8 cellular contexts compared by ENCODE assay signal in the genomic region with DNA sequence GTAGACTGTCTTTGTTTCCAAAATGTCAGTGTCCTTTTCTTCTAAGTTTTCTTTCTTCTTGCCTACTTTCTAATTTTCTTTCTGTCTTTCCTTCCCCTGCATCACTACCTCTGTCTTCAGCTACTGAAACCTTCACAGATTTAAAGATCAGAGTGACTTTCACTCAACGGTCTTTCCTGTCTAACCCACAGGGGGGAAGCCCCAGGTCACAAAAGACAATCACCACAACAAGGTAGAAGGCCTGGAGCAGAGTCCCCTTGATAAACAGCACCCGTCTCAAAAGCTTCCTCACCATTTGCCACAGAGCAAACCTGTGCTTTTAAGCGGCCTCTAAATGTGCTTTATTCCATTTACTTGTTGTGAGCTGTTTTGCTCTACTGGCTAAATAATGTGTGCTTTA.
DNase-seq lines count a peak whose midpoint lies in the region; ATAC-seq and TF ChIP-seq lines count a peak whose summit lies in the region.

No MANE protein-coding gene starts in this region.

- peak; percentile 91 for ATAC-seq in GM18867 (IDR thresholded peaks at IDR 0.05; ENCODE audit: unreplicated experiment)
- peak; percentile 88 for ATAC-seq in HG02642 (IDR thresholded peaks at IDR 0.05; ENCODE audit: poor library complexity, unreplicated experiment)
- no peak for ATAC-seq in esophagus mucosa

- peaks cover 0 to 3% (median 2%) of the 10 kb centered on the region in 3 donors for H3K27me3 Mint-ChIP-seq in immature natural killer cell (ENCODE audit: low read depth in 3 of 3)
- H3K27me3 Mint-ChIP-seq in chondrocyte (ENCODE audit: low read depth): peaks cover 10% of the 10 kb centered on the region

- no peaks in the 10 kb centered on the region for H3K27me3 ChIP-seq in ascending aorta

- H3K36me3 Mint-ChIP-seq in immature natural killer cell: no peaks in the 10 kb centered on the region
- no peaks in the 10 kb centered on the region for H3K36me3 Mint-ChIP-seq in chondrocyte (ENCODE audit: low read depth)

- DNase-seq in SW480 (ENCODE audit: low spot score): peak; percentile 13
- DNase-seq in immature natural killer cell: peak; percentile 16 to 29 (median 26)
- no peak for DNase-seq in ascending aorta (ENCODE audit: low spot score in 2 of 2)
- DNase-seq in chondrocyte (ENCODE audit: low spot score): no peak
- DNase-seq in NCI-H524 (lab: John Stamatoyannopoulos, UW): no peak

- peak overlapping the region in 1 of 6 donors; percentile 26 for H3K27ac Mint-ChIP-seq in immature natural killer cell
- H3K27ac Mint-ChIP-seq in chondrocyte (ENCODE audit: unreplicated experiment): no peak overlapping the region

- H3K9me3 Mint-ChIP-seq in immature natural killer cell (peaks cover 0 to 5% (median 0%) of the 10 kb centered on the region in 6 donors), chondrocyte (ENCODE audit: low read depth) (no peaks in the 10 kb centered on the region)

- H3K4me3 Mint-ChIP-seq in immature natural killer cell (no peak overlapping the region), chondrocyte (ENCODE audit: unreplicated experiment) (no peak overlapping the region)

- H3K36me3 ChIP-seq in ascending aorta: no peaks in the 10 kb centered on the region

- TF ChIP-seq CTCF in ascending aorta (IDR thresholded peaks at IDR 0.05) (no peak), chondrocyte (IDR thresholded peaks at IDR 0.05) (no peak)

- H3K4me3 ChIP-seq in ascending aorta: no peak overlapping the region

- no peaks in the 10 kb centered on the region for H3K9me3 ChIP-seq in ascending aorta

- H3K27ac ChIP-seq in ascending aorta: no peak overlapping the region

- peaks cover 8 to 15% of the 10 kb centered on the region in 2 donors for H3K4me1 Mint-ChIP-seq in immature natural killer cell
- H3K4me1 Mint-ChIP-seq in chondrocyte (ENCODE audit: low read depth): no peaks in the 10 kb centered on the region

- intact Hi-C loops in ascending aorta (cut with DNase I): no loop called here

- no peaks in the 10 kb centered on the region for H3K4me1 ChIP-seq in ascending aorta

Comparison
In these comparisons a context has a peak if more than half of its experiments do, and no peak if none do; other contexts are left out.
1. DNase-seq: peak in SW480 (single experiment) and immature natural killer cell (3 of 3); none in ascending aorta (0 of 2), chondrocyte (single experiment) and NCI-H524 (0 of 2).